1 cellular context compared by ENCODE assay signal in the genomic region with DNA sequence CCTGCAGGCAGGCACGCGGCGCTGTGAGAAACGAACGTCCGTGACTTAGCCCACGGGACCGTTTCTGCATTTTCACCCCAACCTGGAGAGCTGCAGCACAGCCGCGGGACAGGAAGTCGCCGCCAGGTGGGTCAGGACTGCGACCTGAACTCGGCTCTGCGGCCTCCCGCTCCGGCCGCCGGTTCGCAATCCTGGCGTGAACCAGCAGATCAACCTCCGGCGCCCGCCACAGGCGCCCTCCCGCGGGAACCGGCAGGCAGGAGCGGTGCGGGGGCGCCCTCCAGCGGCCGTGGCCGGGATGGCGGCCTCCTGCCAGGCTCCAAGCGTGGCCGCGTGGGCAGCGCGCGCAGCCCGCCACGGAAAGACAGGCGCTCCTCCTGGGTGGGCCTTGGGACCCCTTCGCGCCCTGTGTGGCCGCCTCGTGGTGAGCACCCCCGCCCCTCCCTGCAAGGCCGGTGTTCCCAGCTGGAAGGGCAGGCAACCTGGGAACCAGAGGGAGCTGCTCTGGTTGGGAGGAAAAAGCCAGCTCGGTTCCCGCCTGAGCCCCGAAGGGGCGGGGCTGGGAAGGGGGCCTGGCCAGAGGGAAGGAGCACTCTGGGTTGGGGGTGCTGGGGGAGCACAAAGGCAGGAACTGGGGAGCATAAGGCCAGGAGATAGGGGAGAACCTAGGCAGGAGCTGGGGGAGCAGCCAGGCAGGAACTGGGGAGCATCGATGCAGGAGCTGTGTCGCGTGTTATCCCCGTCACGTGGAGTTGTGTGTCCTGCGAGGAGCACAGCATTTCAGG.
TF ChIP-seq lines count a peak whose summit lies in the region.

No MANE protein-coding gene starts in this region.

TF ChIP-seq in HepG2, 621 proteins besides CTCF, POLR2A, EP300 and RAD21 (continued from another document and continues in another):
- TF ChIP-seq, protein P1, sequence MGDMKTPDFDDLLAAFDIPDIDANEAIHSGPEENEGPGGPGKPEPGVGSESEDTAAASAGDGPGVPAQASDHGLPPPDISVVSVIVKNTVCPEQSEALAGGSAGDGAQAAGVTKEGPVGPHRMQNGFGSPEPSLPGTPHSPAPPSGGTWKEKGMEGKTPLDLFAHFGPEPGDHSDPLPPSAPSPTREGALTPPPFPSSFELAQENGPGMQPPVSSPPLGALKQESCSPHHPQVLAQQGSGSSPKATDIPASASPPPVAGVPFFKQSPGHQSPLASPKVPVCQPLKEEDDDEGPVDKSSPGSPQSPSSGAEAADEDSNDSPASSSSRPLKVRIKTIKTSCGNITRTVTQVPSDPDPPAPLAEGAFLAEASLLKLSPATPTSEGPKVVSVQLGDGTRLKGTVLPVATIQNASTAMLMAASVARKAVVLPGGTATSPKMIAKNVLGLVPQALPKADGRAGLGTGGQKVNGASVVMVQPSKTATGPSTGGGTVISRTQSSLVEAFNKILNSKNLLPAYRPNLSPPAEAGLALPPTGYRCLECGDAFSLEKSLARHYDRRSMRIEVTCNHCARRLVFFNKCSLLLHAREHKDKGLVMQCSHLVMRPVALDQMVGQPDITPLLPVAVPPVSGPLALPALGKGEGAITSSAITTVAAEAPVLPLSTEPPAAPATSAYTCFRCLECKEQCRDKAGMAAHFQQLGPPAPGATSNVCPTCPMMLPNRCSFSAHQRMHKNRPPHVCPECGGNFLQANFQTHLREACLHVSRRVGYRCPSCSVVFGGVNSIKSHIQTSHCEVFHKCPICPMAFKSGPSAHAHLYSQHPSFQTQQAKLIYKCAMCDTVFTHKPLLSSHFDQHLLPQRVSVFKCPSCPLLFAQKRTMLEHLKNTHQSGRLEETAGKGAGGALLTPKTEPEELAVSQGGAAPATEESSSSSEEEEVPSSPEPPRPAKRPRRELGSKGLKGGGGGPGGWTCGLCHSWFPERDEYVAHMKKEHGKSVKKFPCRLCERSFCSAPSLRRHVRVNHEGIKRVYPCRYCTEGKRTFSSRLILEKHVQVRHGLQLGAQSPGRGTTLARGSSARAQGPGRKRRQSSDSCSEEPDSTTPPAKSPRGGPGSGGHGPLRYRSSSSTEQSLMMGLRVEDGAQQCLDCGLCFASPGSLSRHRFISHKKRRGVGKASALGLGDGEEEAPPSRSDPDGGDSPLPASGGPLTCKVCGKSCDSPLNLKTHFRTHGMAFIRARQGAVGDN (CRISPR knock-in tag; IDR thresholded peaks at IDR 0.05), result peak; percentile 92
- TF ChIP-seq ZSCAN9 (CRISPR knock-in tag; IDR thresholded peaks at IDR 0.05; ENCODE audit: borderline replicate concordance) (0 out of 2 replicates have a peak, but pooled peaks have one; percentile 63), ZNF451 (CRISPR knock-in tag; IDR thresholded peaks at IDR 0.05) (peak; percentile 83), GABPB1 (CRISPR knock-in tag; IDR thresholded peaks at IDR 0.05) (peak; percentile 83; the same call in 1 of the 2 replicates), SKI (IDR thresholded peaks at IDR 0.05; ENCODE audit: partially characterized antibody) (peak; percentile 84), SIN3B (IDR thresholded peaks at IDR 0.05; ENCODE audit: low read length) (0 out of 2 replicates have a peak, but pooled peaks have one; percentile 55), ZBTB3 (CRISPR knock-in tag; IDR thresholded peaks at IDR 0.05; ENCODE audit: borderline replicate concordance, low read depth) (no peak), STAT6 (CRISPR knock-in tag; IDR thresholded peaks at IDR 0.05; ENCODE audit: borderline replicate concordance) (0 out of 2 replicates have a peak, but pooled peaks have one; percentile 35), CHCHD3 (CRISPR knock-in tag; IDR thresholded peaks at IDR 0.05) (peak; percentile 97), NR2C2 (CRISPR knock-in tag; IDR thresholded peaks at IDR 0.05; ENCODE audit: borderline replicate concordance) (peak; percentile 30; the same call in 1 of the 2 replicates), ZNF350 (CRISPR knock-in tag; IDR thresholded peaks at IDR 0.05; ENCODE audit: borderline replicate concordance, low read depth) (peak; percentile 39; the same call in 1 of the 2 replicates), BCL6 (CRISPR knock-in tag; IDR thresholded peaks at IDR 0.05) (peak; percentile 49; the same call in 1 of the 2 replicates), ISL2 (CRISPR knock-in tag; IDR thresholded peaks at IDR 0.05) (peak; percentile 52), AKAP8 (CRISPR knock-in tag; IDR thresholded peaks at IDR 0.05) (peak; percentile 70), PHF20 (CRISPR knock-in tag; IDR thresholded peaks at IDR 0.05) (no peak; the same call in 1 of the 2 replicates), FOXC1 (CRISPR knock-in tag; IDR thresholded peaks at IDR 0.05; ENCODE audit: borderline replicate concordance) (peak; percentile 38; the same call in 1 of the 2 replicates), CHD2 (IDR thresholded peaks at IDR 0.05; ENCODE audit: low read depth, low read length) (peak; percentile 44), ARID5B (CRISPR knock-in tag; IDR thresholded peaks at IDR 0.05) (peak; percentile 44), PHF8 (CRISPR knock-in tag; IDR thresholded peaks at IDR 0.05) (peak; percentile 47; the same call in 1 of the 2 replicates), DRAP1 (CRISPR knock-in tag; IDR thresholded peaks at IDR 0.05) (peak; percentile 39), PRDM15 (CRISPR knock-in tag; IDR thresholded peaks at IDR 0.05) (no peak; the same call in 1 of the 2 replicates), SRSF1 (optimal IDR thresholded peaks at IDR 0.05; ENCODE audit: low read depth, low read length) (no peak), PLRG1 (conservative IDR thresholded peaks at IDR 0.05) (no peak), ZNF275 (CRISPR knock-in tag; IDR thresholded peaks at IDR 0.05; ENCODE audit: borderline replicate concordance) (0 out of 2 replicates have a peak, but pooled peaks have one; percentile 55), ZNF24 (IDR thresholded peaks at IDR 0.05) (peak; percentile 58; the same call in 1 of the 2 replicates), ZNF501 (CRISPR knock-in tag; IDR thresholded peaks at IDR 0.05) (peak; percentile 71; the same call in 1 of the 2 replicates), ATF2 (CRISPR knock-in tag; IDR thresholded peaks at IDR 0.05) (peak; percentile 53; the same call in 1 of the 2 replicates), HDAC1 (CRISPR knock-in tag; IDR thresholded peaks at IDR 0.05) (peak; percentile 82)
- TF ChIP-seq, protein P2, sequence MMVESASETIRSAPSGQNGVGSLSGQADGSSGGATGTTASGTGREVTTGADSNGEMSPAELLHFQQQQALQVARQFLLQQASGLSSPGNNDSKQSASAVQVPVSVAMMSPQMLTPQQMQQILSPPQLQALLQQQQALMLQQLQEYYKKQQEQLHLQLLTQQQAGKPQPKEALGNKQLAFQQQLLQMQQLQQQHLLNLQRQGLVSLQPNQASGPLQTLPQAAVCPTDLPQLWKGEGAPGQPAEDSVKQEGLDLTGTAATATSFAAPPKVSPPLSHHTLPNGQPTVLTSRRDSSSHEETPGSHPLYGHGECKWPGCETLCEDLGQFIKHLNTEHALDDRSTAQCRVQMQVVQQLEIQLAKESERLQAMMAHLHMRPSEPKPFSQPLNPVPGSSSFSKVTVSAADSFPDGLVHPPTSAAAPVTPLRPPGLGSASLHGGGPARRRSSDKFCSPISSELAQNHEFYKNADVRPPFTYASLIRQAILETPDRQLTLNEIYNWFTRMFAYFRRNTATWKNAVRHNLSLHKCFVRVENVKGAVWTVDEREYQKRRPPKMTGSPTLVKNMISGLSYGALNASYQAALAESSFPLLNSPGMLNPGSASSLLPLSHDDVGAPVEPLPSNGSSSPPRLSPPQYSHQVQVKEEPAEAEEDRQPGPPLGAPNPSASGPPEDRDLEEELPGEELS (CRISPR knock-in tag; IDR thresholded peaks at IDR 0.05), result no peak
